In genomic region chr2:218959141-218959731, GRCh38 we compare ENCODE assay signal across 8 cellular contexts. TPM values are rescaled to one million over a fixed set of nuclear protein-coding genes. Genes with fewer than 3 reads are reported as not detected.
A peak's percentile ranks its signal among the peaks of the same experiment; 100 is the strongest.
DNase-seq lines count a peak whose midpoint lies in the region; TF ChIP-seq lines count a peak whose summit lies in the region.

Gene CDK5R2, plus strand, starts transcription at chr2:218959666. Its CDS starts 155 bp downstream, at chr2:218959821.

- intact Hi-C loops in cardiac septum (cut with DNase I) (no loop called here), uterus (cut with DNase I; ENCODE audit: low total_unique reads) (no loop called here)

- no peak within 1 kb of the TSS for H3K9ac ChIP-seq in adipocyte (ENCODE audit: low read length)

- H3K27me3 ChIP-seq in HAP-1 (ENCODE audit: low read depth) (peaks cover 14% of the 10 kb centered on the region), adipocyte (replicated peaks; ENCODE audit: control insufficient read depth, insufficient read depth, low read length) (peaks cover 77% of the 10 kb centered on the region), uterus (peaks cover 28 to 38% of the 10 kb centered on the region in 2 donors)

- DNase-seq in GM03348 (ENCODE audit: low spot score) (peak; percentile 96), HAP-1 (ENCODE audit: low spot score in 2 of 2) (peak; percentile 86 to 96), M059J (ENCODE audit: low read depth) (peak; percentile 75), SHP77 (lab: John Stamatoyannopoulos, UW) (peak; percentile 92), adipocyte (ENCODE audit: low read depth) (peak; percentile 90), cardiac septum (ENCODE audit: low spot score) (peak; percentile 81), progenitor cell of endocrine pancreas (ENCODE audit: low spot score, unreplicated experiment) (peak; percentile 87), uterus (peak; percentile 56 to 61)

- in situ Hi-C loops in HAP-1 (cut with MboI; ENCODE audit: low sequenced_read_pairs): no loop called here

- H3K36me3 ChIP-seq in HAP-1 (replicated peaks): no peaks in the 10 kb centered on the region
- no peaks in the 10 kb centered on the region for H3K36me3 ChIP-seq in adipocyte (ENCODE audit: control insufficient read depth, insufficient read depth, low read length, severe bottlenecking)
- H3K36me3 ChIP-seq in uterus: no peaks in the 10 kb centered on the region

- no peaks in the 10 kb centered on the region for H3K9me3 Mint-ChIP-seq in progenitor cell of endocrine pancreas (ENCODE audit: low read depth)

- peaks cover 18% of the 10 kb centered on the region for H3K4me1 Mint-ChIP-seq in progenitor cell of endocrine pancreas (ENCODE audit: low read depth)

- no peak for TF ChIP-seq POLR2A in uterus (IDR thresholded peaks at IDR 0.05)

- TF ChIP-seq CTCF in progenitor cell of endocrine pancreas (IDR thresholded peaks at IDR 0.05; ENCODE audit: unreplicated experiment) (no peak), uterus (IDR thresholded peaks at IDR 0.05) (no peak)

- no peak within 1 kb of the TSS for H3K27ac ChIP-seq in uterus

- H3K4me3 ChIP-seq in HAP-1 (peak within 1 kb of the TSS; percentile 38), adipocyte (ENCODE audit: low read length) (peak within 1 kb of the TSS; percentile 37), uterus (peak within 1 kb of the TSS in 1 of 2 donors; percentile 23)

- peak within 1 kb of the TSS; percentile 52 for H3K27ac Mint-ChIP-seq in progenitor cell of endocrine pancreas

- H3K9me3 ChIP-seq in HAP-1 (no peaks in the 10 kb centered on the region), adipocyte (ENCODE audit: control insufficient read depth, low read length) (no peaks in the 10 kb centered on the region), uterus (no peaks in the 10 kb centered on the region)

- H3K27me3 Mint-ChIP-seq in progenitor cell of endocrine pancreas: peaks cover 78% of the 10 kb centered on the region

- H3K4me1 ChIP-seq in HAP-1 (peaks cover 9% of the 10 kb centered on the region), adipocyte (ENCODE audit: control insufficient read depth, insufficient read depth, low read length) (peaks cover 4% of the 10 kb centered on the region), uterus (peaks cover 0 to 17% of the 10 kb centered on the region in 2 donors)

- peak within 1 kb of the TSS; percentile 75 for H3K4me3 Mint-ChIP-seq in progenitor cell of endocrine pancreas (ENCODE audit: low read depth)

- H3K36me3 Mint-ChIP-seq in progenitor cell of endocrine pancreas (ENCODE audit: insufficient read depth): no peaks in the 10 kb centered on the region

RNA-seq across cellular contexts. Expression of gene CDK5R2, which starts in this region (rescaled TPM):
- total RNA-seq in M059J (2014; rRNA removed; shearing (Covaris generic)): 0.05 TPM in 1 of 2 replicates, not detected in the other
- total RNA-seq in cardiac septum (not detected), progenitor cell of endocrine pancreas (5.1 and 6.2 TPM in 2 replicates), uterus (not detected)

Comparison
In these comparisons a context has a peak if more than half of its experiments do, and no peak if none do; other contexts are left out.
1. Peak in DNase-seq in M059J; RNA of the gene not detected or under 1 TPM.
2. Peak in DNase-seq in cardiac septum; RNA of the gene not detected or under 1 TPM.
3. Peak in DNase-seq in uterus; RNA of the gene not detected or under 1 TPM.